In genomic region chr13:61113140-61113658, GRCh38 we compare ENCODE assay signal across 18 cellular contexts.
A peak's percentile ranks its signal among the peaks of the same experiment; 100 is the strongest.
DNase-seq lines count a peak whose midpoint lies in the region; ATAC-seq lines count a peak whose summit lies in the region.
"Had no signal": no experiment of that assay in that cellular context is flagged by ENCODE, and none has a peak within 500 bp of the region (broad histone marks: within the 10 kb centered on the region; RNA-seq: fewer than 3 reads in every experiment).

No MANE protein-coding gene starts in this region.

- no peak overlapping the region for H3K27ac Mint-ChIP-seq in stimulated activated effector memory CD8-positive, alpha-beta T cell treated with anti-CD3 and anti-CD28 coated beads, Interleukin-12 subunit alpha, Interleukin-12 subunit beta, amount 100 ng/mL, for 72 hours
- H3K27ac Mint-ChIP-seq: B cell; CD4-positive, alpha-beta T cell; CD8-positive, alpha-beta T cell had no signal

- H3K27ac ChIP-seq in right cardiac atrium (ENCODE audit: low read length) (no peak overlapping the region), aorta (ENCODE audit: low read depth in 1 of 2, low read length in 2 of 2) (no peak overlapping the region)
- H3K27ac ChIP-seq: 22Rv1; A549; BLaER1 treated with 17β-estradiol and CSF1 and Interleukin-3, amounts not matched to agents 10 nM and 100 nM; C4-2B had no signal

- no peaks in the 10 kb centered on the region for H3K36me3 Mint-ChIP-seq in stimulated activated effector memory CD8-positive, alpha-beta T cell treated with anti-CD3 and anti-CD28 coated beads, Interleukin-12 subunit alpha, Interleukin-12 subunit beta, amount 100 ng/mL, for 72 hours
- H3K36me3 Mint-ChIP-seq: CD8-positive, alpha-beta T cell had no signal

- no peaks in the 10 kb centered on the region for H3K4me1 Mint-ChIP-seq in stimulated activated effector memory CD8-positive, alpha-beta T cell treated with anti-CD3 and anti-CD28 coated beads, Interleukin-12 subunit alpha, Interleukin-12 subunit beta, amount 100 ng/mL, for 72 hours
- H3K4me1 Mint-ChIP-seq: B cell had no signal

- DNase-seq in right cardiac atrium = peak in 2 of 3 donors; percentile 12 to 46
- DNase-seq in cardiac septum (ENCODE audit: low spot score) = no peak
- no peak for DNase-seq in stimulated activated effector memory CD8-positive, alpha-beta T cell treated with anti-CD3 and anti-CD28 coated beads, Interleukin-12 subunit alpha, Interleukin-12 subunit beta, amount 100 ng/mL, for 72 hours (ENCODE audit: low spot score in 2 of 2)
- DNase-seq in aorta = no peak
- DNase-seq in kidney glomerular epithelial cell (lab: John Stamatoyannopoulos, UW) = no peak
- no peak for DNase-seq in activated CD8-positive, alpha-beta memory T cell treated with anti-CD3 and anti-CD28 coated beads, Interleukin-2, amount 50 U/mL, for 48 hours
- DNase-seq: AML-193; Caco-2; Calu3; CD4-positive, alpha-beta T cell; CD8-positive, alpha-beta T cell; DMS79 treated with DMSO at 0.1 percent for 48 hours; GF-D8 had no signal

- ATAC-seq in right cardiac atrium = no peak
- ATAC-seq in stimulated activated effector memory CD8-positive, alpha-beta T cell treated with anti-CD3 and anti-CD28 coated beads, Interleukin-12 subunit alpha, Interleukin-12 subunit beta, amount 100 ng/mL, for 72 hours = peak; percentile 31
- peak; percentile 63 for ATAC-seq in aorta (ENCODE audit: low FRiP score)
- ATAC-seq: A549; CD8-positive, alpha-beta T cell had no signal

- WGBS in right cardiac atrium = 87% methylated on average over 3 of the region's 3 CpGs
- WGBS in aorta, 2 donors = 92 to 100% methylated on average over 3 of the region's 3 CpGs

- no peaks in the 10 kb centered on the region for H3K4me1 ChIP-seq in right cardiac atrium (ENCODE audit: control insufficient read depth, insufficient read depth, low read length)
- H3K4me1 ChIP-seq in aorta (ENCODE audit: control insufficient read depth in 1 of 2, insufficient read depth in 2 of 2, low read length in 2 of 2) = no peaks in the 10 kb centered on the region
- H3K4me1 ChIP-seq: A549; BLaER1 treated with 17β-estradiol and CSF1 and Interleukin-3, amounts not matched to agents 10 nM and 100 nM; Caco-2 had no signal

- peaks cover 5% of the 10 kb centered on the region for H3K9me3 Mint-ChIP-seq in stimulated activated effector memory CD8-positive, alpha-beta T cell treated with anti-CD3 and anti-CD28 coated beads, Interleukin-12 subunit alpha, Interleukin-12 subunit beta, amount 100 ng/mL, for 72 hours

- no peaks in the 10 kb centered on the region for H3K36me3 ChIP-seq in aorta (ENCODE audit: control insufficient read depth in 1 of 2, insufficient read depth in 2 of 2, low read length in 1 of 2)
- H3K36me3 ChIP-seq: BLaER1 treated with 17β-estradiol and CSF1 and Interleukin-3, amounts not matched to agents 10 nM and 100 nM had no signal

- intact Hi-C loops in right cardiac atrium (cut with DNase I) (no loop called here), cardiac septum (cut with DNase I) (no loop called here), aorta (cut with DNase I) (no loop called here)

- H3K27me3 ChIP-seq in right cardiac atrium (ENCODE audit: control insufficient read depth, insufficient read depth) (no peaks in the 10 kb centered on the region), aorta (ENCODE audit: control insufficient read depth in 1 of 2, insufficient read depth in 2 of 2, low read length in 1 of 2) (no peaks in the 10 kb centered on the region)
- H3K27me3 ChIP-seq: BLaER1 treated with 17β-estradiol and CSF1 and Interleukin-3, amounts not matched to agents 10 nM and 100 nM had no signal

- H3K4me3 Mint-ChIP-seq in stimulated activated effector memory CD8-positive, alpha-beta T cell treated with anti-CD3 and anti-CD28 coated beads, Interleukin-12 subunit alpha, Interleukin-12 subunit beta, amount 100 ng/mL, for 72 hours = no peak overlapping the region
- H3K4me3 Mint-ChIP-seq: B cell; CD4-positive, alpha-beta T cell; CD8-positive, alpha-beta T cell had no signal

- H3K4me3 ChIP-seq in right cardiac atrium (ENCODE audit: low read length) (no peak overlapping the region), aorta (ENCODE audit: low read length in 2 of 2) (no peak overlapping the region)
- H3K4me3 ChIP-seq: A549; BLaER1 treated with 17β-estradiol and CSF1 and Interleukin-3, amounts not matched to agents 10 nM and 100 nM had no signal

- no peaks in the 10 kb centered on the region for H3K9me3 ChIP-seq in right cardiac atrium (ENCODE audit: control insufficient read depth, low read length)
- H3K9me3 ChIP-seq in aorta (ENCODE audit: control insufficient read depth, low read length) = no peaks in the 10 kb centered on the region
- H3K9me3 ChIP-seq: A549, Caco-2 had no signal

Comparison
In these comparisons a context has a peak if more than half of its experiments do, and no peak if none do; other contexts are left out.
1. DNase-seq: peak in right cardiac atrium (2 of 3); none in cardiac septum (single experiment), stimulated activated effector memory CD8-positive, alpha-beta T cell treated with anti-CD3 and anti-CD28 coated beads, Interleukin-12 subunit alpha, Interleukin-12 subunit beta, amount 100 ng/mL, for 72 hours (0 of 2), aorta (0 of 2), kidney glomerular epithelial cell (single experiment) and activated CD8-positive, alpha-beta memory T cell treated with anti-CD3 and anti-CD28 coated beads, Interleukin-2, amount 50 U/mL, for 48 hours (single experiment).
2. ATAC-seq: peak in stimulated activated effector memory CD8-positive, alpha-beta T cell treated with anti-CD3 and anti-CD28 coated beads, Interleukin-12 subunit alpha, Interleukin-12 subunit beta, amount 100 ng/mL, for 72 hours (single experiment) and aorta (single experiment); none in right cardiac atrium (0 of 2).